In the genomic region with DNA sequence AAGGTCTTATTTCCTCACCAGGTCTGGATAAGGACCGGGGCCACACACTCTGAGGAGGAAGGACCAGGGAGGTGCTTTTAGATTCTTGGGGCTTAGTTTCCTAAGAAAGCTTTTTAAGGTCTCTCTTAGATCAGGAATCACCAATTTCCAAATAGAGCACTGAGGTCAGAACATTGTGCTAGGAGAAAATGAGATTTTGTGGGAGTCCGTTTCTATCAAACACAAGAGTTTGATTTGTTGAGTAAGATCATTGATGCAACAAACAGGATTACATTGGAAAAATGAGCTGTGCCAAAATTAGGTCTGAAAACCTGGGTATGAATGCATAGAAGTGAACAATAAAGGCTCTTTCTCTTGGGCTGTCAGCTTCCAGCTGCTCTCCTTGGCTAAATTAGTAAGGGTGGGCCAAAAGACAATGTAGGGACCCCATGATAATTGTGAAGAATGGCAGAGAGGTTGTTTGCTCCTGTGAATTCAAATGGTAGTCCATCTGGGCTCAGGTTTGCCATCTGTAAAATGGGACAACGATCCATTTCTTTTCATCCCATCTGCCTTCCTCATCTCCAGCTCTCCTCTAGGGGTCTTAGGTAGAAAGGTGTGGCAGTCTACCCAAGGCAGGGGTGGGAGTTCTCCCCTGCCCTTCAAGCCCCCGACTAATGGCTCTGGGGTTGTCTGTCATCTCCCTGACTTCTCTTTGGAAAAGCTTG, we compare ENCODE assay signal across 30 cellular contexts. TPM values are rescaled to one million over a fixed set of nuclear protein-coding genes. Genes with fewer than 3 reads are reported as not detected.
DNase-seq lines count a peak whose midpoint lies in the region; ATAC-seq, FAIRE-seq and TF ChIP-seq lines count a peak whose summit lies in the region.
"Had no signal": no experiment of that assay in that cellular context is flagged by ENCODE, and none has a peak within 500 bp of the region (broad histone marks: within the 10 kb centered on the region; RNA-seq: fewer than 3 reads in every experiment).

No MANE protein-coding gene starts in this region.

- no peak overlapping the region for H3K56ac ChIP-seq in IMR-90 (ENCODE audit: extremely low read depth, insufficient read depth, low read length)

- H4K91ac ChIP-seq in IMR-90 (ENCODE audit: insufficient read depth, low read depth, low read length): no peak overlapping the region

- no peak overlapping the region for H2AK5ac ChIP-seq in IMR-90 (ENCODE audit: low read depth, low read length)

- H3K4me3 Mint-ChIP-seq in brain: peak overlapping the region in 3 of 5 experiments; percentile 21 to 70 (median 51)
- H3K4me3 Mint-ChIP-seq: activated naive CD4-positive, alpha-beta T cell treated with anti-CD3 and anti-CD28 coated beads, Interleukin-2, amount 50 U/mL, for 24 hours; T-cell had no signal

- no peak overlapping the region for H3K9ac ChIP-seq in IMR-90 (ENCODE audit: low read depth, low read length)
- H3K9ac ChIP-seq in HepG2 (ENCODE audit: insufficient read depth, low read depth, low read length): no peak overlapping the region
- H3K9ac ChIP-seq: BLaER1, KMS-11 had no signal

- CTCF ChIA-PET in IMR-90 (lab: Yijun Ruan, JAX) (interaction anchor here (0.6 to 1.3 kb wide), 2 partner anchors 124 to 134 kb away, joined by 4 to 6 read pairs; no protein-coding TSS in a partner anchor), HepG2 (lab: Yijun Ruan, JAX; ENCODE audit: low intra/inter-chr PET ratio, low total read pairs) (no interaction called here)

- no peak overlapping the region for H3K4me3 ChIP-seq in IMR-90 (ENCODE audit: insufficient read depth, low read depth, low read length)
- H3K4me3 ChIP-seq in HepG2 (replicated peaks in 1 of 3; ENCODE audit: insufficient read depth in 1 of 3, low read depth in 2 of 3, low read length in 3 of 3): no peak overlapping the region
- no peak overlapping the region for H3K4me3 ChIP-seq in stomach
- H3K4me3 ChIP-seq: BLaER1, colonic mucosa, left ventricle myocardium inferior, skin epidermis, testis had no signal

- DNase-seq in IMR-90 (no peak), HepG2 (ENCODE audit: low spot score) (no peak), stomach (no peak), NCI-H2029 (lab: John Stamatoyannopoulos, UW) (no peak), NCI-H1930 (lab: John Stamatoyannopoulos, UW) (no peak)
- no peak for DNase-seq in NK-92 treated with Interleukin-12 subunit alpha and Interleukin-12 subunit beta, amount 100 ng/mL, for 24 hours (lab: John Stamatoyannopoulos, UW)
- DNase-seq: activated CD4-positive, alpha-beta T cell treated with anti-CD3 and anti-CD28 coated beads for 4 hours; colonic mucosa; effector CD8-positive, alpha-beta T cell; erythroblast; left ventricle myocardium inferior; NCI-H1417; NCI-H2081 treated with DMSO at 0.1 percent for 48 hours; NCI-H748 treated with DMSO at 0.1 percent for 48 hours; nucleus accumbens; stimulated activated naive CD4-positive, alpha-beta T cell; T-cell; testis; WERI-Rb-1 had no signal

- ATAC-seq in IMR-90 (ENCODE audit: low read depth) (no peak), HepG2 (no peak)
- ATAC-seq: T-cell had no signal

- H2AFZ ChIP-seq in IMR-90 (replicated peaks; ENCODE audit: low read length, poor library complexity): no peak overlapping the region
- H2AFZ ChIP-seq in HepG2 (ENCODE audit: low read length): no peak overlapping the region

- H3K36me3 ChIP-seq in IMR-90 (ENCODE audit: control insufficient read depth, insufficient read depth, low read length) (no peaks in the 10 kb centered on the region), HepG2 (replicated peaks in 1 of 2; ENCODE audit: control insufficient read depth in 1 of 2, insufficient read depth in 2 of 2, low read length in 2 of 2) (no peaks in the 10 kb centered on the region), stomach (peaks cover 0 to 9% (median 0%) of the 10 kb centered on the region in 4 donors)
- H3K36me3 ChIP-seq: colonic mucosa, left ventricle myocardium inferior, WERI-Rb-1 had no signal

- no peaks in the 10 kb centered on the region for H3K9me3 Mint-ChIP-seq in brain
- H3K9me3 Mint-ChIP-seq: activated naive CD4-positive, alpha-beta T cell treated with anti-CD3 and anti-CD28 coated beads, Interleukin-2, amount 50 U/mL, for 24 hours; activated T-helper 2 cell treated with anti-CD3 and anti-CD28 coated beads, Interferon-gamma antibody, Interleukin-2, Interleukin-4, amounts not matched to agents 10 μg/mL and 5 μg/mL and 100 μg/mL, durations not matched to agents 14 hours and 24 hours and 36 hours; T-cell had no signal

- H2BK20ac ChIP-seq in IMR-90 (ENCODE audit: low read depth, low read length): no peak overlapping the region

- H3K14ac ChIP-seq in IMR-90 (replicated peaks; ENCODE audit: low read depth, low read length): no peak overlapping the region

- H3K27ac ChIP-seq in IMR-90 (ENCODE audit: insufficient read depth, low read length): peak overlapping the region; percentile 95; the same call in 1 of the 2 replicates
- H3K27ac ChIP-seq in HepG2 (ENCODE audit: extremely low read length, insufficient read depth, low read length): no peak overlapping the region
- H3K27ac ChIP-seq in stomach: peak overlapping the region in 4 of 5 donors; percentile 71 to 80 (median 74)
- H3K27ac ChIP-seq: BLaER1, colonic mucosa, KMS-11, left ventricle myocardium inferior, skin epidermis, testis, WERI-Rb-1 had no signal

- H3K27me3 Mint-ChIP-seq in brain: no peaks in the 10 kb centered on the region

- H3K27me3 ChIP-seq in IMR-90 (ENCODE audit: control insufficient read depth, insufficient read depth, low read length) (peaks cover 1% of the 10 kb centered on the region), HepG2 (ENCODE audit: control insufficient read depth in 1 of 2, insufficient read depth in 2 of 2, low read length in 2 of 2) (peaks cover 0 to 13% of the 10 kb centered on the region in 2 experiments; a peak in 1 of 5 replicates), stomach (no peaks in the 10 kb centered on the region)
- H3K27me3 ChIP-seq: BLaER1, colonic mucosa, testis had no signal

- POLR2A ChIA-PET in IMR-90 (lab: Charles Lee; ENCODE audit: unreplicated experiment) (no interaction called here), HepG2 (lab: Yijun Ruan, JAX) (interaction anchor here (0.8 to 1.5 kb wide), 3 partner anchors 81 to 155 kb away, joined by 3 to 6 read pairs (median 5); a partner anchor contains a TSS)

- no peak for TF ChIP-seq RAD21 in IMR-90 (IDR thresholded peaks at IDR 0.05; ENCODE audit: low read length)
- TF ChIP-seq RAD21 in HepG2 (CRISPR knock-in tag; IDR thresholded peaks at IDR 0.05): no peak

- no CpG with 5 or more reads among the region's 4 CpGs for WGBS in IMR-90 (ENCODE audit: extremely low coverage in 2 of 2, insufficient read length in 1 of 2), 2 experiments
- WGBS in HepG2 (ENCODE audit: low lambda C conversion rate): 74% methylated on average over 4 of the region's 4 CpGs
- 79 to 89% (median 87%) methylated on average over 4 of the region's 4 CpGs for WGBS in stomach, 5 donors

- H3K36me3 Mint-ChIP-seq in brain: peaks cover 78% of the 10 kb centered on the region
- H3K36me3 Mint-ChIP-seq: activated naive CD4-positive, alpha-beta T cell treated with anti-CD3 and anti-CD28 coated beads, Interleukin-2, amount 50 U/mL, for 24 hours; T-cell had no signal

- no peak overlapping the region for H2BK5ac ChIP-seq in IMR-90 (ENCODE audit: low read depth, low read length, poor library complexity, severe bottlenecking)

- peak overlapping the region; percentile 73; the same call in 1 of the 2 replicates for H4K5ac ChIP-seq in IMR-90 (ENCODE audit: low read depth, low read length)

- no peaks in the 10 kb centered on the region for H3K79me1 ChIP-seq in IMR-90 (ENCODE audit: low read depth in 1 of 2, low read length in 2 of 2)

- BruUV-seq in IMR-90 (replicated peaks; lab: Mats Ljungman, UMichigan): no TSS peak
- BruUV-seq in HepG2 (replicated peaks; lab: Mats Ljungman, UMichigan): no TSS peak

- H3K27ac Mint-ChIP-seq in brain: peak overlapping the region in 4 of 5 experiments; percentile 54 to 92 (median 64)
- H3K27ac Mint-ChIP-seq: activated naive CD4-positive, alpha-beta T cell treated with anti-CD3 and anti-CD28 coated beads, Interleukin-2, amount 50 U/mL, for 24 hours; activated T-helper 2 cell treated with anti-CD3 and anti-CD28 coated beads, Interferon-gamma antibody, Interleukin-2, Interleukin-4, amounts not matched to agents 10 μg/mL and 5 μg/mL and 100 μg/mL, durations not matched to agents 14 hours and 24 hours and 36 hours; T-cell had no signal

- no peak for TF ChIP-seq CTCF in IMR-90 (conservative IDR thresholded peaks at IDR 0.05; ENCODE audit: low read depth, low read length)
- no peak for TF ChIP-seq CTCF in brain (conservative IDR thresholded peaks at IDR 0.05)
- TF ChIP-seq CTCF in HepG2 (CRISPR knock-in tag; IDR thresholded peaks at IDR 0.05): no peak
- no peak for TF ChIP-seq CTCF in stomach (IDR thresholded peaks at IDR 0.05)

- H3K9me3 ChIP-seq in IMR-90 (ENCODE audit: control insufficient read depth, insufficient read depth, low read length): no peaks in the 10 kb centered on the region
- H3K9me3 ChIP-seq in HepG2 (ENCODE audit: low read length): no peaks in the 10 kb centered on the region
- no peaks in the 10 kb centered on the region for H3K9me3 ChIP-seq in stomach
- H3K9me3 ChIP-seq: BLaER1, colonic mucosa, left ventricle myocardium inferior, testis had no signal

- 0 out of 4 replicates have a peak overlapping the region, but pooled peaks of 1 of the 2 experiments have one; percentile 10 for H4K8ac ChIP-seq in IMR-90 (ENCODE audit: low read depth in 2 of 2, low read length in 2 of 2)

- no peak overlapping the region for H2AK9ac ChIP-seq in IMR-90 (replicated peaks; ENCODE audit: low read depth, low read length, poor library complexity)

- H4K20me1 ChIP-seq in IMR-90 (ENCODE audit: insufficient read depth, low read length) (no peaks in the 10 kb centered on the region), HepG2 (ENCODE audit: insufficient read depth, low read length) (no peaks in the 10 kb centered on the region)

- in situ Hi-C loops in IMR-90 (cut with MboI; ENCODE audit: low sequenced_read_pairs): no loop called here
- in situ Hi-C loops in HepG2 (cut with HindIII; ENCODE audit: extremely low pct_ligation_motif_present, low pct_unique_long_range_greater_than_20kb): no loop called here

- H3K4ac ChIP-seq in IMR-90 (ENCODE audit: low read depth, low read length): no peak overlapping the region

- FAIRE-seq in HepG2 (lab: Jason Lieb, UNC): no peak
- FAIRE-seq: GM12892, H54, HTR-8/SVneo, islet of Langerhans, RCC 7860 had no signal

- dilution Hi-C loops in IMR-90 (cut with HindIII; ENCODE audit: low sequenced_read_pairs, unreplicated experiment): loop anchor here (25.0 kb wide), 1 partner anchor 141 kb away; no protein-coding TSS in a partner anchor

- H3K23ac ChIP-seq in IMR-90 (ENCODE audit: low read depth, low read length): no peak overlapping the region

- no peak overlapping the region for H2BK15ac ChIP-seq in IMR-90 (ENCODE audit: low read depth, low read length)

- TF ChIP-seq POLR2A in IMR-90 (IDR thresholded peaks at IDR 0.05; ENCODE audit: low read depth, low read length) (no peak), HepG2 (IDR thresholded peaks at IDR 0.05; ENCODE audit: insufficient read depth in 1 of 2, low read depth in 2 of 2, low read length in 2 of 2) (no peak), stomach (IDR thresholded peaks at IDR 0.05) (no peak)

- H3K4me2 ChIP-seq in IMR-90 (ENCODE audit: low read depth, low read length) (no peak overlapping the region; the same call in 1 of the 2 replicates), HepG2 (ENCODE audit: low read depth, low read length) (no peak overlapping the region)
- H3K4me2 ChIP-seq: BLaER1, KMS-11 had no signal

- TF ChIP-seq EP300 in HepG2 (IDR thresholded peaks at IDR 0.05; ENCODE audit: low read depth in 2 of 2, low read length in 2 of 2) (no peak), HepG2 (CRISPR knock-in tag; IDR thresholded peaks at IDR 0.05; ENCODE audit: borderline replicate concordance) (no peak), stomach (IDR thresholded peaks at IDR 0.05) (no peak)

- no peaks in the 10 kb centered on the region for H3K79me2 ChIP-seq in HepG2 (ENCODE audit: insufficient read depth, low read length)

- peaks cover 4% of the 10 kb centered on the region for H3K9me1 ChIP-seq in IMR-90 (ENCODE audit: insufficient read depth, low read length)

- peaks cover 88% of the 10 kb centered on the region for H3K4me1 Mint-ChIP-seq in brain
- H3K4me1 Mint-ChIP-seq: activated naive CD4-positive, alpha-beta T cell treated with anti-CD3 and anti-CD28 coated beads, Interleukin-2, amount 50 U/mL, for 24 hours; T-cell had no signal

- H2BK120ac ChIP-seq in IMR-90 (ENCODE audit: low read depth, low read length): no peak overlapping the region

- peak overlapping the region; percentile 71; the same call in 1 of the 2 replicates for H3K18ac ChIP-seq in IMR-90 (ENCODE audit: low read depth, low read length)

- intact Hi-C loops in IMR-90 (cut with micrococcal nuclease): loop anchor here (5.0 kb wide), 1 partner anchor 66 kb away; no protein-coding TSS in a partner anchor
- intact Hi-C loops in HepG2 (cut with micrococcal nuclease; ENCODE audit: unreplicated experiment): loop anchor here (2.0 to 5.0 kb wide), 2 partner anchors 16 to 81 kb away; no protein-coding TSS in a partner anchor
- intact Hi-C loops in stomach (cut with DNase I; ENCODE audit: low total_unique reads): no loop called here

- H3K4me1 ChIP-seq in IMR-90 (ENCODE audit: control insufficient read depth, insufficient read depth, low read length) (peaks cover 26% of the 10 kb centered on the region; the same call in 1 of the 2 replicates), HepG2 (ENCODE audit: insufficient read depth, low read length) (peaks cover 71% of the 10 kb centered on the region), stomach (peaks cover 20 to 72% (median 58%) of the 10 kb centered on the region in 4 donors)
- H3K4me1 ChIP-seq: colonic mucosa had no signal

RNA-seq across cellular contexts. Expression of a gene that starts 20.0 kb away (rescaled TPM):
- total RNA-seq in IMR-90 (2012; rRNA removed) (33.5 and 36.7 TPM in 2 replicates), HepG2 (2016; rRNA removed; fragmentation: Illumina TruSeq; extraction: Trizol) (0.45 and 2.0 TPM in 2 replicates), stomach (100 to 1,000 TPM; 180 to 636 (median 529) TPM)
- polyA plus RNA-seq in IMR-90 (2012; rRNA removed) (236 and 257 TPM in 2 replicates), brain (ENCODE audit: insufficient read depth, low read depth, low replicate concordance) (233 TPM), HepG2 (2011; rRNA removed) (5.8 and 11.4 TPM in 2 replicates), stomach (100 to 1,000 TPM; 106 to 285 (median 238) TPM)
- 205 and 355 TPM in 2 replicates for polyA plus RNA-seq in IMR-90 (2012; cell fraction: cytosol; rRNA removed)
- 73.3 and 119 TPM in 2 replicates for polyA plus RNA-seq in IMR-90 (2012; cell fraction: nucleus; rRNA removed; ENCODE audit: low replicate concordance)
- 0.79 and 0.81 TPM in 2 replicates for total RNA-seq in HepG2 (2016; cell fraction: cytosol; rRNA removed; fragmentation: Illumina TruSeq; extraction: Trizol; ENCODE audit: low read depth)
- total RNA-seq in HepG2 (2016; cell fraction: insoluble cytoplasmic fraction; rRNA removed; fragmentation: Illumina TruSeq; extraction: Trizol): 0.83 and 1.8 TPM in 2 replicates
- total RNA-seq in HepG2 (2016; cell fraction: membrane; rRNA removed; fragmentation: Illumina TruSeq; extraction: Trizol): 0.68 and 1.4 TPM in 2 replicates
- total RNA-seq in HepG2 (2016; cell fraction: nucleus; rRNA removed; fragmentation: Illumina TruSeq; extraction: Trizol): 1.2 and 2.0 TPM in 2 replicates
- 8.5 and 9.3 TPM in 2 replicates for polyA plus RNA-seq in HepG2 (2011; cell fraction: cytosol; rRNA removed)
- polyA plus RNA-seq in HepG2 (2011; cell fraction: nucleus; rRNA removed): 3.3 and 6.4 TPM in 2 replicates
- polyA plus RNA-seq in HepG2 (2012): 18.9 and 24.8 TPM in 2 replicates
- polyA plus RNA-seq in HepG2 (2016; cell fraction: cytosol; fragmentation: Illumina TruSeq; extraction: Trizol; ENCODE audit: low read depth): 0.59 and 1.1 TPM in 2 replicates
- 0.91 and 1.3 TPM in 2 replicates for polyA plus RNA-seq in HepG2 (2016; cell fraction: insoluble cytoplasmic fraction; fragmentation: Illumina TruSeq; extraction: Trizol; ENCODE audit: low read depth)
- 1.1 and 1.2 TPM in 2 replicates for polyA plus RNA-seq in HepG2 (2016; cell fraction: membrane; fragmentation: Illumina TruSeq; extraction: Trizol; ENCODE audit: low read depth)
- polyA plus RNA-seq in HepG2 (2016; cell fraction: nucleus; fragmentation: Illumina TruSeq; extraction: Trizol; ENCODE audit: insufficient read depth, low read depth): 3.8 and 3.9 TPM in 2 replicates
- polyA minus RNA-seq in HepG2 (2011; rRNA and poly(A)+ RNA removed; ENCODE audit: low replicate concordance): 0.19 and 1.9 TPM in 2 replicates
- 1.7 and 3.2 TPM in 2 replicates for polyA minus RNA-seq in HepG2 (2011; cell fraction: cytosol; rRNA and poly(A)+ RNA removed)
- 0.52 and 0.99 TPM in 2 replicates for polyA minus RNA-seq in HepG2 (2011; cell fraction: nucleus; rRNA and poly(A)+ RNA removed)

RNA-seq across cellular contexts. Expression of a gene that starts 42.1 kb away (rescaled TPM):
- total RNA-seq in IMR-90 (2012; rRNA removed): 392 and 433 TPM in 2 replicates
- polyA plus RNA-seq in IMR-90 (2012; rRNA removed): 1,339 and 1,767 TPM in 2 replicates
- polyA plus RNA-seq in IMR-90 (2012; cell fraction: cytosol; rRNA removed): 847 and 1,056 TPM in 2 replicates
- polyA plus RNA-seq in IMR-90 (2012; cell fraction: nucleus; rRNA removed; ENCODE audit: low replicate concordance): 732 and 841 TPM in 2 replicates
- polyA plus RNA-seq in brain (ENCODE audit: insufficient read depth, low read depth, low replicate concordance): 769 TPM
- total RNA-seq in HepG2 (2016; rRNA removed; fragmentation: Illumina TruSeq; extraction: Trizol): not detected in 2 replicates
- total RNA-seq in HepG2 (2016; cell fraction: cytosol; rRNA removed; fragmentation: Illumina TruSeq; extraction: Trizol; ENCODE audit: low read depth): not detected in 2 replicates
- total RNA-seq in HepG2 (2016; cell fraction: insoluble cytoplasmic fraction; rRNA removed; fragmentation: Illumina TruSeq; extraction: Trizol): 0.02 TPM in 1 of 2 replicates, not detected in the other
- total RNA-seq in HepG2 (2016; cell fraction: membrane; rRNA removed; fragmentation: Illumina TruSeq; extraction: Trizol): not detected in 2 replicates
- total RNA-seq in HepG2 (2016; cell fraction: nucleus; rRNA removed; fragmentation: Illumina TruSeq; extraction: Trizol): not detected in 2 replicates
- polyA plus RNA-seq in HepG2 (2011; rRNA removed): 0.07 and 0.15 TPM in 2 replicates
- 0.05 TPM in 2 replicates for polyA plus RNA-seq in HepG2 (2011; cell fraction: cytosol; rRNA removed)
- 0.03 and 0.14 TPM in 2 replicates for polyA plus RNA-seq in HepG2 (2011; cell fraction: nucleus; rRNA removed)
- 0.11 TPM in 1 of 2 replicates, not detected in the other for polyA plus RNA-seq in HepG2 (2012)
- not detected in 2 replicates for polyA plus RNA-seq in HepG2 (2016; cell fraction: cytosol; fragmentation: Illumina TruSeq; extraction: Trizol; ENCODE audit: low read depth)
- polyA plus RNA-seq in HepG2 (2016; cell fraction: insoluble cytoplasmic fraction; fragmentation: Illumina TruSeq; extraction: Trizol; ENCODE audit: low read depth): not detected in 2 replicates
- polyA plus RNA-seq in HepG2 (2016; cell fraction: membrane; fragmentation: Illumina TruSeq; extraction: Trizol; ENCODE audit: low read depth): not detected in 2 replicates
- not detected in 2 replicates for polyA plus RNA-seq in HepG2 (2016; cell fraction: nucleus; fragmentation: Illumina TruSeq; extraction: Trizol; ENCODE audit: insufficient read depth, low read depth)
- 0.02 TPM in 1 of 2 replicates, not detected in the other for polyA minus RNA-seq in HepG2 (2011; rRNA and poly(A)+ RNA removed; ENCODE audit: low replicate concordance)
- polyA minus RNA-seq in HepG2 (2011; cell fraction: cytosol; rRNA and poly(A)+ RNA removed): not detected in 2 replicates
- under 0.01 TPM in 1 of 2 replicates, not detected in the other for polyA minus RNA-seq in HepG2 (2011; cell fraction: nucleus; rRNA and poly(A)+ RNA removed)
- 100 to 1,000 TPM; 166 to 923 (median 548) TPM for total RNA-seq in stomach
- 100 to 1,000 TPM in 2 of 3 donors, 10 to 100 TPM in 1; 92.1 to 215 (median 128) TPM for polyA plus RNA-seq in stomach
- total RNA-seq: activated T-helper 2 cell treated with anti-CD3 and anti-CD28 coated beads, Interferon-gamma antibody, Interleukin-2, Interleukin-4, amounts not matched to agents 10 μg/mL and 5 μg/mL and 100 μg/mL, durations not matched to agents 14 hours and 24 hours and 36 hours had no signal

Comparison
In these comparisons a context has a peak if more than half of its experiments do, and no peak if none do; other contexts are left out.
1. RNA of a gene that starts 42.1 kb away (polyA plus RNA-seq): 732 to 1,767 TPM in IMR-90, 769 TPM in brain (single experiment) and 92.1 to 215 TPM in stomach; 0.03 to 0.15 TPM in HepG2; every median in the first group is over 10 times any median in the second.